ENCODE assay signal across 1 cellular context in the genomic region with DNA sequence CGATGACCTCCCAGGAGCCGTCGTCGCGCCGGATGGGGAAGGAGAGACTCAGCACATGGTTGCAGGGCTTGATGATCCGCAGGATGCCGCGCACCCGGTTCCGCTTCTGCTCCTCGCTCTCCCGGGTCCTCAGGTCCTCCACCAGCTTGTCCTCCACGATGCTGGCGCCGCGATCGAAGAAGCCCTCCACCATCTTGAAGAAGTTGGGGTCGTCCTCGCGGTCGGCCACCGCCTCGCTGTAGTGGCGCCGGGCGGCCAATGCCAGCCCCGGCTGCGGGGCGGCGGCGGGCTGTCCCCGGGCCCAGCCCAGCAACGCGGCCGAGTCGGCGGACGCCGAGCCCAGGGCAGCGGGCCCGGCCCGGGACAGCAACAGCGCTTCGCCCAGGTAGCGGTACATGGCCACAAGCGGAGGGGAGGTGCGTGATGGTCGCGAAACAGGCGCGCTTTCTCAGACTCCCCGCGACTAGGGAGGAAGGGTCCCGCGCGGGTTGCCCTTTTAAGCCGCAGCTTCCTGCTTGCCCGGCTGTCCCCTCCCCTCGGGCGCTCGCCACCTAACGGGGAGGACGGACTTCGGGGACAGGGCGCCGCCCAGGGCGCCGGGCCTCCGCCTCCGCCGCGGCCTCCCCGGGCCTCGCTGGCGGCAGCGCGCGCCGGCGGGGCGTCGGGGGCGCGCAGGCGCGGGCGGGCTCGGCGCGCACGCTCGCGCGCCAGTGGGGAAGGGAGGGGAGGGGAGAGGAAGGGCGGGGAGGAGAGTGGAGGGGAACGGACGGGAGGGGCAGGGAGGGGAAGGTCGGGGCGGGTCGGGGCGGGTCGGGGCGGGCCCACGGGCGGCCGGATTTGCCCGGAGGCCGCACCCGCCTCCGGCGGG.
TF ChIP-seq lines count a peak whose summit lies in the region.

A gene (minus strand): TSS at position 471 of the 868 bp plus-strand sequence. CDS start 74 bp downstream, at position 397.
A gene with protein sequence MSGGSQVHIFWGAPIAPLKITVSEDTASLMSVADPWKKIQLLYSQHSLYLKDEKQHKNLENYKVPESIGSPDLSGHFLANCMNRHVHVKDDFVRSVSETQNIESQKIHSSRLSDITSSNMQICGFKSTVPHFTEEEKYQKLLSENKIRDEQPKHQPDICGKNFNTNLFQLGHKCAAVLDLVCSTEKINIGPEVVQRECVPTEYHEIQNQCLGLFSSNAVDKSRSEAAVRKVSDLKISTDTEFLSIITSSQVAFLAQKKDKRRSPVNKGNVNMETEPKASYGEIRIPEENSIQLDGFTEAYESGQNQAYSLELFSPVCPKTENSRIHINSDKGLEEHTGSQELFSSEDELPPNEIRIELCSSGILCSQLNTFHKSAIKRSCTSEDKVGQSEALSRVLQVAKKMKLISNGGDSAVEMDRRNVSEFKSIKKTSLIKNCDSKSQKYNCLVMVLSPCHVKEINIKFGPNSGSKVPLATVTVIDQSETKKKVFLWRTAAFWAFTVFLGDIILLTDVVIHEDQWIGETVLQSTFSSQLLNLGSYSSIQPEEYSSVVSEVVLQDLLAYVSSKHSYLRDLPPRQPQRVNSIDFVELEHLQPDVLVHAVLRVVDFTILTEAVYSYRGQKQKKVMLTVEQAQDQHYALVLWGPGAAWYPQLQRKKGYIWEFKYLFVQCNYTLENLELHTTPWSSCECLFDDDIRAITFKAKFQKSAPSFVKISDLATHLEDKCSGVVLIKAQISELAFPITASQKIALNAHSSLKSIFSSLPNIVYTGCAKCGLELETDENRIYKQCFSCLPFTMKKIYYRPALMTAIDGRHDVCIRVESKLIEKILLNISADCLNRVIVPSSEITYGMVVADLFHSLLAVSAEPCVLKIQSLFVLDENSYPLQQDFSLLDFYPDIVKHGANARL (plus strand): TSS at position 834 of the 868 bp plus-strand sequence. CDS start 56,149 bp downstream, outside the sequence.

TF ChIP-seq in K562, 482 proteins besides CTCF, POLR2A, EP300 and RAD21 (continued from another document and continues in another):
- TF ChIP-seq, protein P1, sequence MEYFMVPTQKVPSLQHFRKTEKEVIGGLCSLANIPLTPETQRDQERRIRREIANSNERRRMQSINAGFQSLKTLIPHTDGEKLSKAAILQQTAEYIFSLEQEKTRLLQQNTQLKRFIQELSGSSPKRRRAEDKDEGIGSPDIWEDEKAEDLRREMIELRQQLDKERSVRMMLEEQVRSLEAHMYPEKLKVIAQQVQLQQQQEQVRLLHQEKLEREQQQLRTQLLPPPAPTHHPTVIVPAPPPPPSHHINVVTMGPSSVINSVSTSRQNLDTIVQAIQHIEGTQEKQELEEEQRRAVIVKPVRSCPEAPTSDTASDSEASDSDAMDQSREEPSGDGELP (CRISPR knock-in tag; IDR thresholded peaks at IDR 0.05; ENCODE audit: borderline replicate concordance), result 0 out of 2 replicates have a peak, but pooled peaks have one; percentile 30
- TF ChIP-seq ZFP1 (CRISPR knock-in tag; IDR thresholded peaks at IDR 0.05) (no peak), RBM39 (optimal IDR thresholded peaks at IDR 0.05; ENCODE audit: low read depth, low read length) (no peak), HNRNPH1 (optimal IDR thresholded peaks at IDR 0.05; ENCODE audit: low read depth, low read length) (no peak), RNF2 (IDR thresholded peaks at IDR 0.05) (peak; percentile 13; the same call in 1 of the 2 replicates), KDM4B (IDR thresholded peaks at IDR 0.05; ENCODE audit: borderline replicate concordance in 2 of 2, low read depth in 1 of 2) (no peak), ZKSCAN1 (IDR thresholded peaks at IDR 0.05; ENCODE audit: low read depth, low read length) (no peak), CBFB (CRISPR knock-in tag; IDR thresholded peaks at IDR 0.05) (no peak), ZNF717 (CRISPR knock-in tag; IDR thresholded peaks at IDR 0.05) (no peak), ESRRA (IDR thresholded peaks at IDR 0.05; ENCODE audit: borderline replicate concordance, low read depth) (no peak), FOXM1 (IDR thresholded peaks at IDR 0.05; ENCODE audit: low read depth) (no peak), FOXM1 (CRISPR knock-in tag; IDR thresholded peaks at IDR 0.05; ENCODE audit: low read depth) (no peak), ETV5 (CRISPR knock-in tag; IDR thresholded peaks at IDR 0.05; ENCODE audit: low read depth) (no peak), KLF16 (IDR thresholded peaks at IDR 0.05) (no peak), DIDO1 (tag; IDR thresholded peaks at IDR 0.05; ENCODE audit: low read depth) (no peak), MEF2A (IDR thresholded peaks at IDR 0.05; ENCODE audit: control insufficient read depth, low read depth, low read length) (no peak), ELF2 (CRISPR knock-in tag; IDR thresholded peaks at IDR 0.05) (no peak), TBP (optimal IDR thresholded peaks at IDR 0.05; ENCODE audit: low read depth, low read length) (peak; percentile 78), RBBP5 (IDR thresholded peaks at IDR 0.05; ENCODE audit: borderline replicate concordance, insufficient read depth, low read length, poor library complexity, severe bottlenecking) (peak; percentile 73), ZBED1 (IDR thresholded peaks at IDR 0.05) (no peak), TAF1 (IDR thresholded peaks at IDR 0.05; ENCODE audit: control insufficient read depth, extremely low read depth, insufficient read depth, low read length, severe bottlenecking) (peak; percentile 19), PHTF2 (CRISPR knock-in tag; IDR thresholded peaks at IDR 0.05) (no peak), CBX5 (IDR thresholded peaks at IDR 0.05; ENCODE audit: borderline replicate concordance, low read depth) (no peak), CCAR2 (IDR thresholded peaks at IDR 0.05; ENCODE audit: low read depth, low read length) (no peak), ARNT (IDR thresholded peaks at IDR 0.05) (no peak), ZNF354B (CRISPR knock-in tag; IDR thresholded peaks at IDR 0.05) (no peak), ATF7 (IDR thresholded peaks at IDR 0.05) (no peak), SMARCC2 (IDR thresholded peaks at IDR 0.05; ENCODE audit: low read depth) (no peak), MEIS2 (IDR thresholded peaks at IDR 0.05; ENCODE audit: partially characterized antibody) (no peak), ELF4 (CRISPR knock-in tag; IDR thresholded peaks at IDR 0.05) (no peak), ZNF785 (CRISPR knock-in tag; IDR thresholded peaks at IDR 0.05) (no peak), C11orf30 (IDR thresholded peaks at IDR 0.05; ENCODE audit: low read depth) (no peak), POLR3G (IDR thresholded peaks at IDR 0.05; ENCODE audit: extremely low read depth, insufficient read length, insufficient replicate concordance) (no peak), LEF1 (IDR thresholded peaks at IDR 0.05) (no peak), ZNF778 (CRISPR knock-in tag; IDR thresholded peaks at IDR 0.05) (no peak), KDM2B (CRISPR knock-in tag; IDR thresholded peaks at IDR 0.05) (no peak), ZBTB1 (CRISPR knock-in tag; IDR thresholded peaks at IDR 0.05; ENCODE audit: borderline replicate concordance, low read depth) (no peak), CBFA2T2 (conservative IDR thresholded peaks at IDR 0.05) (no peak), ZNF165 (CRISPR knock-in tag; IDR thresholded peaks at IDR 0.05; ENCODE audit: borderline replicate concordance) (no peak), XRCC3 (IDR thresholded peaks at IDR 0.05) (no peak), NR2C1 (IDR thresholded peaks at IDR 0.05) (no peak), NR2C1 (tag; IDR thresholded peaks at IDR 0.05) (no peak)
- TF ChIP-seq, protein P2, sequence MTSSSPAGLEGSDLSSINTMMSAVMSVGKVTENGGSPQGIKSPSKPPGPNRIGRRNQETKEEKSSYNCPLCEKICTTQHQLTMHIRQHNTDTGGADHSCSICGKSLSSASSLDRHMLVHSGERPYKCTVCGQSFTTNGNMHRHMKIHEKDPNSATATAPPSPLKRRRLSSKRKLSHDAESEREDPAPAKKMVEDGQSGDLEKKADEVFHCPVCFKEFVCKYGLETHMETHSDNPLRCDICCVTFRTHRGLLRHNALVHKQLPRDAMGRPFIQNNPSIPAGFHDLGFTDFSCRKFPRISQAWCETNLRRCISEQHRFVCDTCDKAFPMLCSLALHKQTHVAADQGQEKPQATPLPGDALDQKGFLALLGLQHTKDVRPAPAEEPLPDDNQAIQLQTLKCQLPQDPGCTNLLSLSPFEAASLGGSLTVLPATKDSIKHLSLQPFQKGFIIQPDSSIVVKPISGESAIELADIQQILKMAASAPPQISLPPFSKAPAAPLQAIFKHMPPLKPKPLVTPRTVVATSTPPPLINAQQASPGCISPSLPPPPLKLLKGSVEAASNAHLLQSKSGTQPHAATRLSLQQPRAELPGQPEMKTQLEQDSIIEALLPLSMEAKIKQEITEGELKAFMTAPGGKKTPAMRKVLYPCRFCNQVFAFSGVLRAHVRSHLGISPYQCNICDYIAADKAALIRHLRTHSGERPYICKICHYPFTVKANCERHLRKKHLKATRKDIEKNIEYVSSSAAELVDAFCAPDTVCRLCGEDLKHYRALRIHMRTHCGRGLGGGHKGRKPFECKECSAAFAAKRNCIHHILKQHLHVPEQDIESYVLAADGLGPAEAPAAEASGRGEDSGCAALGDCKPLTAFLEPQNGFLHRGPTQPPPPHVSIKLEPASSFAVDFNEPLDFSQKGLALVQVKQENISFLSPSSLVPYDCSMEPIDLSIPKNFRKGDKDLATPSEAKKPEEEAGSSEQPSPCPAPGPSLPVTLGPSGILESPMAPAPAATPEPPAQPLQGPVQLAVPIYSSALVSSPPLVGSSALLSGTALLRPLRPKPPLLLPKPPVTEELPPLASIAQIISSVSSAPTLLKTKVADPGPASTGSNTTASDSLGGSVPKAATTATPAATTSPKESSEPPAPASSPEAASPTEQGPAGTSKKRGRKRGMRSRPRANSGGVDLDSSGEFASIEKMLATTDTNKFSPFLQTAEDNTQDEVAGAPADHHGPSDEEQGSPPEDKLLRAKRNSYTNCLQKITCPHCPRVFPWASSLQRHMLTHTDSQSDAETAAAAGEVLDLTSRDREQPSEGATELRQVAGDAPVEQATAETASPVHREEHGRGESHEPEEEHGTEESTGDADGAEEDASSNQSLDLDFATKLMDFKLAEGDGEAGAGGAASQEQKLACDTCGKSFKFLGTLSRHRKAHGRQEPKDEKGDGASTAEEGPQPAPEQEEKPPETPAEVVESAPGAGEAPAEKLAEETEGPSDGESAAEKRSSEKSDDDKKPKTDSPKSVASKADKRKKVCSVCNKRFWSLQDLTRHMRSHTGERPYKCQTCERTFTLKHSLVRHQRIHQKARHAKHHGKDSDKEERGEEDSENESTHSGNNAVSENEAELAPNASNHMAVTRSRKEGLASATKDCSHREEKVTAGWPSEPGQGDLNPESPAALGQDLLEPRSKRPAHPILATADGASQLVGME (CRISPR knock-in tag; IDR thresholded peaks at IDR 0.05), result no peak
- TF ChIP-seq, protein P3, sequence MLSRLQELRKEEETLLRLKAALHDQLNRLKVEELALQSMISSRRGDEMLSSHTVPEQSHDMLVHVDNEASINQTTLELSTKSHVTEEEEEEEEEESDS (CRISPR knock-in tag; IDR thresholded peaks at IDR 0.05), result no peak
- TF ChIP-seq, protein P4, sequence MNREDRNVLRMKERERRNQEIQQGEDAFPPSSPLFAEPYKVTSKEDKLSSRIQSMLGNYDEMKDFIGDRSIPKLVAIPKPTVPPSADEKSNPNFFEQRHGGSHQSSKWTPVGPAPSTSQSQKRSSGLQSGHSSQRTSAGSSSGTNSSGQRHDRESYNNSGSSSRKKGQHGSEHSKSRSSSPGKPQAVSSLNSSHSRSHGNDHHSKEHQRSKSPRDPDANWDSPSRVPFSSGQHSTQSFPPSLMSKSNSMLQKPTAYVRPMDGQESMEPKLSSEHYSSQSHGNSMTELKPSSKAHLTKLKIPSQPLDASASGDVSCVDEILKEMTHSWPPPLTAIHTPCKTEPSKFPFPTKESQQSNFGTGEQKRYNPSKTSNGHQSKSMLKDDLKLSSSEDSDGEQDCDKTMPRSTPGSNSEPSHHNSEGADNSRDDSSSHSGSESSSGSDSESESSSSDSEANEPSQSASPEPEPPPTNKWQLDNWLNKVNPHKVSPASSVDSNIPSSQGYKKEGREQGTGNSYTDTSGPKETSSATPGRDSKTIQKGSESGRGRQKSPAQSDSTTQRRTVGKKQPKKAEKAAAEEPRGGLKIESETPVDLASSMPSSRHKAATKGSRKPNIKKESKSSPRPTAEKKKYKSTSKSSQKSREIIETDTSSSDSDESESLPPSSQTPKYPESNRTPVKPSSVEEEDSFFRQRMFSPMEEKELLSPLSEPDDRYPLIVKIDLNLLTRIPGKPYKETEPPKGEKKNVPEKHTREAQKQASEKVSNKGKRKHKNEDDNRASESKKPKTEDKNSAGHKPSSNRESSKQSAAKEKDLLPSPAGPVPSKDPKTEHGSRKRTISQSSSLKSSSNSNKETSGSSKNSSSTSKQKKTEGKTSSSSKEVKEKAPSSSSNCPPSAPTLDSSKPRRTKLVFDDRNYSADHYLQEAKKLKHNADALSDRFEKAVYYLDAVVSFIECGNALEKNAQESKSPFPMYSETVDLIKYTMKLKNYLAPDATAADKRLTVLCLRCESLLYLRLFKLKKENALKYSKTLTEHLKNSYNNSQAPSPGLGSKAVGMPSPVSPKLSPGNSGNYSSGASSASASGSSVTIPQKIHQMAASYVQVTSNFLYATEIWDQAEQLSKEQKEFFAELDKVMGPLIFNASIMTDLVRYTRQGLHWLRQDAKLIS (CRISPR knock-in tag; IDR thresholded peaks at IDR 0.05), result no peak
- TF ChIP-seq, protein P5, sequence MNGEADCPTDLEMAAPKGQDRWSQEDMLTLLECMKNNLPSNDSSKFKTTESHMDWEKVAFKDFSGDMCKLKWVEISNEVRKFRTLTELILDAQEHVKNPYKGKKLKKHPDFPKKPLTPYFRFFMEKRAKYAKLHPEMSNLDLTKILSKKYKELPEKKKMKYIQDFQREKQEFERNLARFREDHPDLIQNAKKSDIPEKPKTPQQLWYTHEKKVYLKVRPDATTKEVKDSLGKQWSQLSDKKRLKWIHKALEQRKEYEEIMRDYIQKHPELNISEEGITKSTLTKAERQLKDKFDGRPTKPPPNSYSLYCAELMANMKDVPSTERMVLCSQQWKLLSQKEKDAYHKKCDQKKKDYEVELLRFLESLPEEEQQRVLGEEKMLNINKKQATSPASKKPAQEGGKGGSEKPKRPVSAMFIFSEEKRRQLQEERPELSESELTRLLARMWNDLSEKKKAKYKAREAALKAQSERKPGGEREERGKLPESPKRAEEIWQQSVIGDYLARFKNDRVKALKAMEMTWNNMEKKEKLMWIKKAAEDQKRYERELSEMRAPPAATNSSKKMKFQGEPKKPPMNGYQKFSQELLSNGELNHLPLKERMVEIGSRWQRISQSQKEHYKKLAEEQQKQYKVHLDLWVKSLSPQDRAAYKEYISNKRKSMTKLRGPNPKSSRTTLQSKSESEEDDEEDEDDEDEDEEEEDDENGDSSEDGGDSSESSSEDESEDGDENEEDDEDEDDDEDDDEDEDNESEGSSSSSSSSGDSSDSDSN (IDR thresholded peaks at IDR 0.05; ENCODE audit: borderline replicate concordance in 1 of 2, low read depth in 2 of 2, low read length in 2 of 2), result no peak
